Comparison of ENCODE assay signal across 1 cellular context in genomic region chr7:77352688-77353406, GRCh38.
TF ChIP-seq lines count a peak whose summit lies in the region.

No MANE protein-coding gene starts in this region.

TF ChIP-seq in GM12878, 131 proteins besides CTCF, POLR2A, EP300 and RAD21 (continued from another document):
- TF ChIP-seq MAX (IDR thresholded peaks at IDR 0.05; ENCODE audit: low read depth, low read length) (no peak), CREB1 (IDR thresholded peaks at IDR 0.05; ENCODE audit: low read depth) (no peak), POU2F2 (IDR thresholded peaks at IDR 0.05; ENCODE audit: borderline replicate concordance, low read depth, low read length) (peak; percentile 87; the same call in 2 of the 3 replicates), DPF2 (IDR thresholded peaks at IDR 0.05) (peak; percentile 77), MTA2 (IDR thresholded peaks at IDR 0.05; ENCODE audit: low read depth) (peak; percentile 39; the same call in 1 of the 2 replicates), PAX5 (IDR thresholded peaks at IDR 0.05; ENCODE audit: borderline replicate concordance, low read depth, low read length) (0 out of 2 replicates have a peak, but pooled peaks have one; percentile 28), ZNF384 (IDR thresholded peaks at IDR 0.05; ENCODE audit: borderline replicate concordance, low read depth, low read length) (peak; percentile 18; the same call in 1 of the 2 replicates), ZNF217 (IDR thresholded peaks at IDR 0.05) (0 out of 2 replicates have a peak, but pooled peaks have one; percentile 43), IRF4 (IDR thresholded peaks at IDR 0.05; ENCODE audit: low read depth, low read length) (peak; percentile 63; the same call in 1 of the 2 replicates), MEF2B (IDR thresholded peaks at IDR 0.05; ENCODE audit: partially characterized antibody, poor library complexity, severe bottlenecking) (peak; percentile 10), BMI1 (IDR thresholded peaks at IDR 0.05; ENCODE audit: borderline replicate concordance) (no peak), ZSCAN29 (IDR thresholded peaks at IDR 0.05) (0 out of 2 replicates have a peak, but pooled peaks have one; percentile 39), CREM (IDR thresholded peaks at IDR 0.05; ENCODE audit: low read depth) (0 out of 2 replicates have a peak, but pooled peaks have one; percentile 19)
TF ChIP-seq in GM12878: peak in this region for 20.
